ENCODE assay signal across 31 cellular contexts in genomic region chr3:5543047-5543446, GRCh38.
DNase-seq lines count a peak whose midpoint lies in the region; ATAC-seq, FAIRE-seq and TF ChIP-seq lines count a peak whose summit lies in the region.
"Had no signal": no experiment of that assay in that cellular context is flagged by ENCODE, and none has a peak within 500 bp of the region (broad histone marks: within the 10 kb centered on the region; RNA-seq: fewer than 3 reads in every experiment).

No MANE protein-coding gene starts in this region.

- no peaks in the 10 kb centered on the region; the same call in 1 of the 2 replicates for H3K36me3 ChIP-seq in Karpas-422 (ENCODE audit: insufficient read depth, low read length)
- no peaks in the 10 kb centered on the region for H3K36me3 ChIP-seq in K562 (ENCODE audit: control insufficient read depth, insufficient read depth, low read length)
- no peaks in the 10 kb centered on the region for H3K36me3 ChIP-seq in CD8-positive, alpha-beta T cell (ENCODE audit: insufficient read depth, low read length)
- H3K36me3 ChIP-seq: BE2C; BLaER1; BLaER1 treated with 17β-estradiol and CSF1 and Interleukin-3, amounts not matched to agents 10 nM and 100 nM had no signal

- no peak overlapping the region for H3K9ac ChIP-seq in Karpas-422 (ENCODE audit: low read length)
- no peak overlapping the region for H3K9ac ChIP-seq in K562 (ENCODE audit: insufficient read depth in 1 of 2, low read depth in 2 of 2, low read length in 2 of 2)
- H3K9ac ChIP-seq: BLaER1; BLaER1 treated with 17β-estradiol and CSF1 and Interleukin-3, amounts not matched to agents 10 nM and 100 nM had no signal

- no peak for TF ChIP-seq POLR2A in K562 (conservative IDR thresholded peaks at IDR 0.05)

- H2AFZ ChIP-seq in Karpas-422 (ENCODE audit: low read length) (no peak overlapping the region), K562 (ENCODE audit: low read depth, low read length) (no peak overlapping the region)

- H3K27ac ChIP-seq in Karpas-422 (ENCODE audit: low read length): no peak overlapping the region
- H3K27ac ChIP-seq in K562 (ENCODE audit: extremely low read depth, low read depth, low read length): no peak overlapping the region
- no peak overlapping the region for H3K27ac ChIP-seq in CD8-positive, alpha-beta T cell (ENCODE audit: low read depth, low read length)
- H3K27ac ChIP-seq: 22Rv1; A549; BLaER1; BLaER1 treated with 17β-estradiol and CSF1 and Interleukin-3, amounts not matched to agents 10 nM and 100 nM; C4-2B had no signal

- H3K9me3 Mint-ChIP-seq in CD8-positive, alpha-beta T cell: peaks cover 31% of the 10 kb centered on the region

- 0% methylated on average over 1 of the region's 1 CpG for WGBS in K562 (ENCODE audit: insufficient coverage, low coverage, missing lambda C conversion rate)

- H3K4me1 Mint-ChIP-seq in CD8-positive, alpha-beta T cell (ENCODE audit: low read depth): no peaks in the 10 kb centered on the region
- H3K4me1 Mint-ChIP-seq: B cell; CD14-positive monocyte; CD4-positive, alpha-beta memory T cell; CD4-positive, CD25-positive, alpha-beta regulatory T cell; CD8-positive, alpha-beta memory T cell had no signal

- H3K9me3 ChIP-seq in Karpas-422 (ENCODE audit: low read length) (peaks cover 28% of the 10 kb centered on the region), K562 (replicated peaks; ENCODE audit: control insufficient read depth, insufficient read depth, low read depth, low read length) (peaks cover 11% of the 10 kb centered on the region)
- peaks cover 3% of the 10 kb centered on the region for H3K9me3 ChIP-seq in CD8-positive, alpha-beta T cell (ENCODE audit: low read length)
- H3K9me3 ChIP-seq: BE2C, Caco-2 had no signal

- no peaks in the 10 kb centered on the region for H3K36me3 Mint-ChIP-seq in CD8-positive, alpha-beta T cell
- H3K36me3 Mint-ChIP-seq: CD14-positive monocyte; CD4-positive, CD25-positive, alpha-beta regulatory T cell had no signal

- no peak for TF ChIP-seq CTCF in K562 (IDR thresholded peaks at IDR 0.05 in 2 of 3, conservative IDR thresholded peaks at IDR 0.05 in 1 of 3; ENCODE audit: insufficient read depth in 2 of 3, low read depth in 1 of 3, low read length in 3 of 3)
- TF ChIP-seq CTCF in CD8-positive, alpha-beta T cell (IDR thresholded peaks at IDR 0.05): no peak

- H3K4me3 ChIP-seq in Karpas-422 (ENCODE audit: low read length) (no peak overlapping the region), K562 (no peak overlapping the region)
- H3K4me3 ChIP-seq in CD8-positive, alpha-beta T cell (ENCODE audit: low read depth, low read length): no peak overlapping the region
- H3K4me3 ChIP-seq: A549; BLaER1; BLaER1 treated with 17β-estradiol and CSF1 and Interleukin-3, amounts not matched to agents 10 nM and 100 nM had no signal

- FAIRE-seq in K562 (lab: Jason Lieb, UNC): no peak
- FAIRE-seq: A204.1 had no signal

- no peaks in the 10 kb centered on the region for H3K9me2 ChIP-seq in Karpas-422 (replicated peaks; ENCODE audit: insufficient read depth, low read length)

- TF ChIP-seq EP300 in K562 (IDR thresholded peaks at IDR 0.05; ENCODE audit: low read length): no peak

- DNase-seq in Karpas-422 (peak; percentile 38), K562 (ENCODE audit: extremely low read depth in 1 of 4, low spot score in 3 of 4) (no peak)
- DNase-seq in CD8-positive, alpha-beta T cell: no peak
- DNase-seq: 8988T; ACHN; AML-193; BE2C; C1 segment of cervical spinal cord; Caco-2; Calu3; CD4-positive, alpha-beta memory T cell; CD4-positive, alpha-beta T cell; CD4-positive, CD25-positive, alpha-beta regulatory T cell; CD8-positive, alpha-beta memory T cell; COR-L47; DMS 273 treated with DMSO at 0.1 percent for 48 hours; DMS153; DMS53; DMS79; DMS79 treated with DMSO at 0.1 percent for 48 hours; DND-41; EL had no signal

- H3K4me2 ChIP-seq in Karpas-422 (ENCODE audit: low read depth, low read length, poor library complexity, severe bottlenecking) (no peak overlapping the region), K562 (ENCODE audit: insufficient read depth, low read length) (no peak overlapping the region)
- H3K4me2 ChIP-seq: A549; BLaER1; BLaER1 treated with 17β-estradiol and CSF1 and Interleukin-3, amounts not matched to agents 10 nM and 100 nM had no signal

- H3K79me2 ChIP-seq in Karpas-422 (ENCODE audit: low read length): no peaks in the 10 kb centered on the region
- H3K79me2 ChIP-seq in K562 (ENCODE audit: control insufficient read depth, insufficient read depth, low read length): no peaks in the 10 kb centered on the region

- ATAC-seq in K562 (no peak), HG02870 (IDR thresholded peaks at IDR 0.05; ENCODE audit: unreplicated experiment) (no peak)
- no peak for ATAC-seq in CD8-positive, alpha-beta T cell
- ATAC-seq: A549 had no signal

- H3K4me1 ChIP-seq in Karpas-422 (ENCODE audit: low read length) (no peaks in the 10 kb centered on the region), K562 (replicated peaks in 1 of 2; ENCODE audit: control insufficient read depth in 2 of 2, insufficient read depth in 2 of 2, low read length in 2 of 2) (no peaks in the 10 kb centered on the region)
- no peaks in the 10 kb centered on the region for H3K4me1 ChIP-seq in CD8-positive, alpha-beta T cell (ENCODE audit: insufficient read depth, low read length)
- H3K4me1 ChIP-seq: A549; BE2C; BLaER1; BLaER1 treated with 17β-estradiol and CSF1 and Interleukin-3, amounts not matched to agents 10 nM and 100 nM had no signal

- intact Hi-C loops in K562 (cut with micrococcal nuclease): no loop called here
- intact Hi-C loops in CD8-positive, alpha-beta T cell (cut with DNase I, micrococcal nuclease): no loop called here

- no peak for TF ChIP-seq RAD21 in K562 (CRISPR knock-in tag; conservative IDR thresholded peaks at IDR 0.05 in 1 of 2, IDR thresholded peaks at IDR 0.05 in 1 of 2)

- H3K4me3 Mint-ChIP-seq in CD8-positive, alpha-beta T cell: no peak overlapping the region
- H3K4me3 Mint-ChIP-seq: B cell; CD14-positive monocyte; CD4-positive, alpha-beta memory T cell; CD4-positive, alpha-beta T cell; CD4-positive, CD25-positive, alpha-beta regulatory T cell; CD8-positive, alpha-beta memory T cell had no signal

- CTCF ChIA-PET in K562 (lab: Yijun Ruan, JAX; ENCODE audit: low intra/inter-chr PET ratio): no interaction called here
- CTCF ChIA-PET in CD8-positive, alpha-beta T cell (lab: Charles Lee): no interaction called here

- H3K27me3 Mint-ChIP-seq in CD8-positive, alpha-beta T cell (ENCODE audit: low read depth): no peaks in the 10 kb centered on the region
- H3K27me3 Mint-ChIP-seq: B cell; CD4-positive, alpha-beta memory T cell; CD4-positive, alpha-beta T cell; CD4-positive, CD25-positive, alpha-beta regulatory T cell; CD8-positive, alpha-beta memory T cell had no signal

- H4K20me1 ChIP-seq in Karpas-422 (ENCODE audit: insufficient read depth, low read depth, low read length) (no peaks in the 10 kb centered on the region), K562 (replicated peaks; ENCODE audit: control insufficient read depth, insufficient read depth, low read length) (no peaks in the 10 kb centered on the region)
- H4K20me1 ChIP-seq: BLaER1; BLaER1 treated with 17β-estradiol and CSF1 and Interleukin-3, amounts not matched to agents 10 nM and 100 nM had no signal

- in situ Hi-C loops in K562 (cut with MboI): no loop called here

- POLR2A ChIA-PET in K562 (lab: Yijun Ruan, JAX): no interaction called here
- POLR2A ChIA-PET in CD8-positive, alpha-beta T cell (lab: Charles Lee): no interaction called here

- H3K9me1 ChIP-seq in K562 (ENCODE audit: control insufficient read depth, insufficient read depth, low read length): no peaks in the 10 kb centered on the region

- H3K27ac Mint-ChIP-seq in CD8-positive, alpha-beta T cell: no peak overlapping the region
- H3K27ac Mint-ChIP-seq: B cell; CD14-positive monocyte; CD4-positive, alpha-beta memory T cell; CD4-positive, alpha-beta T cell; CD4-positive, CD25-positive, alpha-beta regulatory T cell; CD8-positive, alpha-beta memory T cell had no signal

- no TSS peak for BruUV-seq in K562 (replicated peaks; lab: Mats Ljungman, UMichigan)

- H3K27me3 ChIP-seq in Karpas-422 (ENCODE audit: low read length) (no peaks in the 10 kb centered on the region), K562 (ENCODE audit: control insufficient read depth in 2 of 2, insufficient read depth in 2 of 2, low read length in 2 of 2) (no peaks in the 10 kb centered on the region)
- H3K27me3 ChIP-seq in CD8-positive, alpha-beta T cell (ENCODE audit: insufficient read depth, low read length): no peaks in the 10 kb centered on the region
- H3K27me3 ChIP-seq: BE2C; BLaER1; BLaER1 treated with 17β-estradiol and CSF1 and Interleukin-3, amounts not matched to agents 10 nM and 100 nM had no signal

TF ChIP-seq in K562, 482 proteins besides CTCF, POLR2A, EP300 and RAD21:
- TF ChIP-seq ARID1B (IDR thresholded peaks at IDR 0.05): no peak
- peak; percentile 97 for TF ChIP-seq ZNF324 (CRISPR knock-in tag; IDR thresholded peaks at IDR 0.05)
